25 cellular contexts compared by ENCODE assay signal in genomic region chr6:131476362-131476761, GRCh38.
DNase-seq lines count a peak whose midpoint lies in the region; ATAC-seq and TF ChIP-seq lines count a peak whose summit lies in the region.
"Had no signal": no experiment of that assay in that cellular context is flagged by ENCODE, and none has a peak within 500 bp of the region (broad histone marks: within the 10 kb centered on the region; RNA-seq: fewer than 3 reads in every experiment).

No MANE protein-coding gene starts in this region.

- no peak overlapping the region for H3K4me2 ChIP-seq in GM23338
- H3K4me2 ChIP-seq in OCI-LY7 (ENCODE audit: low read length): no peak overlapping the region
- H3K4me2 ChIP-seq in hepatocyte: no peak overlapping the region
- no peak overlapping the region for H3K4me2 ChIP-seq in osteoblast (ENCODE audit: insufficient read depth, low read length)
- H3K4me2 ChIP-seq: BLaER1 had no signal

- H2AFZ ChIP-seq in GM23338 (peak overlapping the region; percentile 63; the same call in 1 of the 2 replicates), OCI-LY7 (ENCODE audit: low read length) (0 out of 2 replicates have a peak overlapping the region, but pooled peaks have one; percentile 21), hepatocyte (no peak overlapping the region), osteoblast (ENCODE audit: low read length) (no peak overlapping the region)

- TF ChIP-seq CTCF in GM23338 (conservative IDR thresholded peaks at IDR 0.05; ENCODE audit: low read depth in 2 of 2): no peak
- no peak for TF ChIP-seq CTCF in OCI-LY7 (conservative IDR thresholded peaks at IDR 0.05; ENCODE audit: low read length)
- TF ChIP-seq CTCF in hepatocyte (IDR thresholded peaks at IDR 0.05; ENCODE audit: poor library complexity): no peak
- TF ChIP-seq CTCF in osteoblast (IDR thresholded peaks at IDR 0.05; ENCODE audit: extremely low read depth, low read depth, low read length): no peak
- no peak for TF ChIP-seq CTCF in lower lobe of right lung (IDR thresholded peaks at IDR 0.05)

- H3K4me3 Mint-ChIP-seq in GM23338: no peak overlapping the region
- H3K4me3 Mint-ChIP-seq: CD14-positive monocyte; CD4-positive, alpha-beta memory T cell; CD4-positive, CD25-positive, alpha-beta regulatory T cell; CD8-positive, alpha-beta memory T cell had no signal

- no peak overlapping the region for H3K27ac Mint-ChIP-seq in GM23338
- H3K27ac Mint-ChIP-seq: CD14-positive monocyte; CD4-positive, CD25-positive, alpha-beta regulatory T cell had no signal

- H3F3A ChIP-seq in GM23338 (replicated peaks; ENCODE audit: low read depth): 0 out of 2 replicates have a peak, but pooled peaks cover 2% of the 10 kb centered on the region

- no TSS peak for BruUV-seq in OCI-LY7 (replicated peaks; lab: Mats Ljungman, UMichigan)

- H3K4me1 Mint-ChIP-seq in GM23338: no peaks in the 10 kb centered on the region
- H3K4me1 Mint-ChIP-seq: CD14-positive monocyte; CD4-positive, alpha-beta memory T cell; CD8-positive, alpha-beta memory T cell had no signal

- intact Hi-C loops in OCI-LY7 (cut with micrococcal nuclease; ENCODE audit: unreplicated experiment) (no loop called here), lower lobe of right lung (cut with DNase I) (no loop called here)

- H3K4me1 ChIP-seq in GM23338 (ENCODE audit: insufficient read depth): no peaks in the 10 kb centered on the region
- no peaks in the 10 kb centered on the region for H3K4me1 ChIP-seq in OCI-LY7 (ENCODE audit: insufficient read depth, low read length, poor library complexity, severe bottlenecking)
- peaks cover 11% of the 10 kb centered on the region for H3K4me1 ChIP-seq in hepatocyte (ENCODE audit: insufficient read depth)
- H3K4me1 ChIP-seq in osteoblast (ENCODE audit: insufficient read depth, low read length): no peaks in the 10 kb centered on the region
- H3K4me1 ChIP-seq in lower lobe of right lung: no peaks in the 10 kb centered on the region
- H3K4me1 ChIP-seq: BE2C, BLaER1 had no signal

- H3K27me3 Mint-ChIP-seq in GM23338 (ENCODE audit: insufficient read depth, low read depth, poor library complexity): no peaks in the 10 kb centered on the region
- H3K27me3 Mint-ChIP-seq: CD4-positive, alpha-beta memory T cell; CD4-positive, CD25-positive, alpha-beta regulatory T cell; CD8-positive, alpha-beta memory T cell had no signal

- POLR2A ChIA-PET in OCI-LY7 (lab: Charles Lee): no interaction called here

- H3K9me3 ChIP-seq in OCI-LY7 (ENCODE audit: low read length) (peaks cover 19% of the 10 kb centered on the region), hepatocyte (ENCODE audit: low read depth) (no peaks in the 10 kb centered on the region), osteoblast (ENCODE audit: low read depth, low read length) (no peaks in the 10 kb centered on the region), lower lobe of right lung (peaks cover 6% of the 10 kb centered on the region)
- H3K9me3 ChIP-seq: BE2C had no signal

- DNase-seq in GM23338 (ENCODE audit: low spot score) (no peak), OCI-LY7 (ENCODE audit: low spot score) (no peak), hepatocyte (ENCODE audit: low spot score) (no peak), osteoblast (ENCODE audit: insufficient read length, low spot score, missing footprints) (peak; percentile 17), NCI-H146 treated with DMSO at 0.1 percent for 48 hours (lab: John Stamatoyannopoulos, UW; ENCODE audit: unreplicated experiment) (no peak), lower lobe of right lung (no peak)
- DNase-seq: 8988T; ACHN; BE2C; C1 segment of cervical spinal cord; CD4-positive, alpha-beta memory T cell; CD4-positive, CD25-positive, alpha-beta regulatory T cell; CD8-positive, alpha-beta memory T cell; COR-L47; DMS 273 treated with DMSO at 0.1 percent for 48 hours; DMS153; DMS53; DMS79; DND-41; EL; GDM1 had no signal

- no peaks in the 10 kb centered on the region for H3K36me3 ChIP-seq in GM23338 (ENCODE audit: insufficient read depth)
- H3K36me3 ChIP-seq in OCI-LY7 (ENCODE audit: insufficient read depth, low read length): no peaks in the 10 kb centered on the region
- no peaks in the 10 kb centered on the region for H3K36me3 ChIP-seq in hepatocyte (replicated peaks; ENCODE audit: insufficient read depth, low read depth)
- no peaks in the 10 kb centered on the region for H3K36me3 ChIP-seq in osteoblast (ENCODE audit: insufficient read depth, low read length)
- H3K36me3 ChIP-seq in lower lobe of right lung: no peaks in the 10 kb centered on the region
- H3K36me3 ChIP-seq: BE2C, BLaER1 had no signal

- H3K9me2 ChIP-seq in GM23338 (ENCODE audit: insufficient read depth): no peaks in the 10 kb centered on the region
- no peaks in the 10 kb centered on the region for H3K9me2 ChIP-seq in OCI-LY7 (ENCODE audit: insufficient read depth, low read length)
- H3K9me2 ChIP-seq in hepatocyte (replicated peaks; ENCODE audit: insufficient read depth): no peaks in the 10 kb centered on the region

- peak overlapping the region; percentile 35; the same call in 1 of the 2 replicates for H3K27ac ChIP-seq in GM23338 (ENCODE audit: low read depth)
- H3K27ac ChIP-seq in OCI-LY7 (ENCODE audit: low read depth, low read length, poor library complexity, severe bottlenecking): no peak overlapping the region
- peak overlapping the region; percentile 85 for H3K27ac ChIP-seq in hepatocyte
- no peak overlapping the region for H3K27ac ChIP-seq in osteoblast (ENCODE audit: low read depth, low read length)
- H3K27ac ChIP-seq in lower lobe of right lung: no peak overlapping the region
- H3K27ac ChIP-seq: BLaER1 had no signal

- peaks cover 15% of the 10 kb centered on the region for H3K9me3 Mint-ChIP-seq in GM23338

- H3K79me2 ChIP-seq in GM23338 (replicated peaks; ENCODE audit: insufficient read depth) (no peaks in the 10 kb centered on the region), OCI-LY7 (ENCODE audit: insufficient read depth, low read depth, low read length) (no peaks in the 10 kb centered on the region), hepatocyte (no peaks in the 10 kb centered on the region), osteoblast (ENCODE audit: insufficient read depth, low read length) (no peaks in the 10 kb centered on the region)

- H3K36me3 Mint-ChIP-seq in GM23338 (ENCODE audit: low read depth): peaks cover 12% of the 10 kb centered on the region; the same call in 2 of the 3 replicates
- H3K36me3 Mint-ChIP-seq: CD14-positive monocyte; CD4-positive, CD25-positive, alpha-beta regulatory T cell had no signal

- H3K4me3 ChIP-seq in GM23338: no peak overlapping the region
- H3K4me3 ChIP-seq in OCI-LY7 (ENCODE audit: low read depth, low read length, poor library complexity, severe bottlenecking): no peak overlapping the region
- no peak overlapping the region for H3K4me3 ChIP-seq in hepatocyte
- no peak overlapping the region for H3K4me3 ChIP-seq in osteoblast (ENCODE audit: insufficient read depth, low read length)
- H3K4me3 ChIP-seq in lower lobe of right lung: no peak overlapping the region
- H3K4me3 ChIP-seq: BLaER1, GM12878 had no signal

- H4K20me1 ChIP-seq in GM23338 (replicated peaks; ENCODE audit: insufficient read depth) (no peaks in the 10 kb centered on the region), OCI-LY7 (ENCODE audit: insufficient read depth, low read length) (no peaks in the 10 kb centered on the region), hepatocyte (ENCODE audit: insufficient read depth, poor library complexity, severe bottlenecking) (no peaks in the 10 kb centered on the region), osteoblast (ENCODE audit: insufficient read depth, low read length) (no peaks in the 10 kb centered on the region)
- H4K20me1 ChIP-seq: BLaER1 had no signal

- H3K27me3 ChIP-seq in GM23338 (ENCODE audit: insufficient read depth): no peaks in the 10 kb centered on the region
- H3K27me3 ChIP-seq in hepatocyte: no peaks in the 10 kb centered on the region
- no peaks in the 10 kb centered on the region for H3K27me3 ChIP-seq in osteoblast (ENCODE audit: insufficient read depth, low read length)
- H3K27me3 ChIP-seq in lower lobe of right lung (ENCODE audit: low read depth): no peaks in the 10 kb centered on the region
- H3K27me3 ChIP-seq: BE2C, BLaER1 had no signal

- WGBS in hepatocyte (ENCODE audit: low lambda C conversion rate, missing lambda C conversion rate): 92% methylated on average over 2 of the region's 2 CpGs

- ATAC-seq in GM23338 (no peak), lower lobe of right lung (no peak), HG03439 (IDR thresholded peaks at IDR 0.05; ENCODE audit: unreplicated experiment) (no peak)
- ATAC-seq: GM12878 had no signal

- CTCF ChIA-PET in OCI-LY7 (lab: Charles Lee; ENCODE audit: unreplicated experiment): no interaction called here

TF ChIP-seq in GM23338, 12 proteins besides CTCF, POLR2A, EP300 and RAD21 (continues in another document):
- TF ChIP-seq ETS1 (IDR thresholded peaks at IDR 0.05): no peak

Comparison
In these comparisons a context has a peak if more than half of its experiments do, and no peak if none do; other contexts are left out.
1. H2AFZ ChIP-seq: peak in GM23338 (single experiment) and OCI-LY7 (single experiment); none in hepatocyte (single experiment) and osteoblast (single experiment).
2. H3K27ac ChIP-seq: peak in GM23338 (single experiment) and hepatocyte (single experiment); none in OCI-LY7 (single experiment), osteoblast (single experiment) and lower lobe of right lung (single experiment).